Comparison of ENCODE assay signal across 14 cellular contexts in the genomic region with DNA sequence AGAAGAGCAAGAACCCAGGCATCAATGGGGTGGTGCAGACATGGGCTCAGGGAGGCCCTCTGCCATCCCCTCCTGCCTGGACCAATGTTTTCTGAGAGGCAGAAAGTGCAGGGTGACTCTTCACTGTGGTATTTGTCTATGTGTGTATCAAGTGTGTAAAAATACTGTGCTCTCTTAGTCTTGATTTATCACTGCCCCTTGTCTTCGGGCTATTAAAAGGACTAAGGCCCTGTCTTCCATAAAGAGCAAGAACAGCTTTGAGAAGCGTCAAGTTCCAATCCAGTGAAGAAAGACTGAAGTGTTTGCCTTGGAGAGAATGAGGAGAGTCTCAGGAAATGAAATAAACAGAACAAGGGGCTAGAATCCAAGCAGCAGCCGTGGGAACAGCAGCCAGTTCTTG. TPM values are rescaled to one million over a fixed set of nuclear protein-coding genes. Genes with fewer than 3 reads are reported as not detected.
DNase-seq lines count a peak whose midpoint lies in the region; ATAC-seq and TF ChIP-seq lines count a peak whose summit lies in the region.
"Had no signal": no experiment of that assay in that cellular context is flagged by ENCODE, and none has a peak within 500 bp of the region (broad histone marks: within the 10 kb centered on the region; RNA-seq: fewer than 3 reads in every experiment).

No MANE protein-coding gene starts in this region.

- WGBS in right lobe of liver (ENCODE audit: insufficient coverage, low coverage, low lambda C conversion rate, missing lambda C conversion rate) = 48% methylated on average over 2 of the region's 3 CpGs

- intact Hi-C loops in ascending aorta (cut with DNase I) (loop anchor here (5.0 to 10.0 kb wide), 2 partner anchors 103 to 510 kb away; a partner anchor contains a TSS), right lobe of liver (cut with DNase I) (loop anchor here (5.0 to 10.0 kb wide), 2 partner anchors 357 to 370 kb away; no protein-coding TSS in a partner anchor)

- peak overlapping the region; percentile 80 to 83 for H3K27ac ChIP-seq in ascending aorta
- no peak overlapping the region for H3K27ac ChIP-seq in right lobe of liver
- H3K27ac ChIP-seq: C4-2B, PC-9 had no signal

- DNase-seq in EL (peak; percentile 85), ascending aorta (ENCODE audit: low spot score in 2 of 2) (no peak), hepatic stellate cell (ENCODE audit: low spot score) (peak; percentile 44), skeletal muscle cell (ENCODE audit: low read depth) (peak; percentile 82), NCI-H2227 treated with DMSO at 0.1 percent for 48 hours (lab: John Stamatoyannopoulos, UW) (no peak), right lobe of liver (no peak)
- DNase-seq in stimulated activated naive CD4-positive, alpha-beta T cell (lab: John Stamatoyannopoulos, UW) = no peak
- DNase-seq: activated B cell treated with CpG ODN at 0.5 μM for 24 hours; GOT3; NCI-H2081; stimulated activated CD4-positive, alpha-beta T cell treated with anti-CD3 and anti-CD28 coated beads, Interleukin-15, amount 100 ng/mL, for 24 hours had no signal

- TF ChIP-seq POLR2A in right lobe of liver (IDR thresholded peaks at IDR 0.05) = no peak

- H3K4me1 ChIP-seq in ascending aorta (peaks cover 8 to 41% of the 10 kb centered on the region in 2 donors), right lobe of liver (no peaks in the 10 kb centered on the region)

- TF ChIP-seq CTCF in ascending aorta (IDR thresholded peaks at IDR 0.05) (no peak), right lobe of liver (IDR thresholded peaks at IDR 0.05) (no peak)

- H3K36me3 ChIP-seq in ascending aorta (no peaks in the 10 kb centered on the region), right lobe of liver (no peaks in the 10 kb centered on the region)

- H3K27me3 ChIP-seq in ascending aorta (no peaks in the 10 kb centered on the region), right lobe of liver (no peaks in the 10 kb centered on the region)

- no peak for ATAC-seq in HG02840 (IDR thresholded peaks at IDR 0.05; ENCODE audit: low FRiP score, unreplicated experiment)
- no peak for ATAC-seq in right lobe of liver

- H3K9me3 ChIP-seq in ascending aorta (no peaks in the 10 kb centered on the region), right lobe of liver (no peaks in the 10 kb centered on the region)

- H3K4me3 ChIP-seq in ascending aorta (no peak overlapping the region), skeletal muscle cell (ENCODE audit: low read depth, low read length) (no peak overlapping the region), right lobe of liver (no peak overlapping the region)
- H3K4me3 ChIP-seq: PC-9 had no signal

RNA-seq across cellular contexts. Expression of a gene that starts 14.4 kb away (rescaled TPM):
- total RNA-seq in ascending aorta (184 TPM), right lobe of liver (10 to 100 TPM in 3 of 6 experiments, 1 to 10 TPM in 3; 6.9 to 17.8 (median 9.4) TPM)
- total RNA-seq: activated B cell treated with CpG ODN at 0.5 μM for 24 hours had no signal

Comparison
In these comparisons a context has a peak if more than half of its experiments do, and no peak if none do; other contexts are left out.
1. DNase-seq: peak in EL (single experiment), hepatic stellate cell (single experiment) and skeletal muscle cell (single experiment); none in ascending aorta (0 of 2), NCI-H2227 treated with DMSO at 0.1 percent for 48 hours (single experiment), right lobe of liver (0 of 3) and stimulated activated naive CD4-positive, alpha-beta T cell (0 of 6).
2. H3K27ac ChIP-seq: peak in ascending aorta (2 of 2); none in right lobe of liver (0 of 3).